ENCODE assay signal across 28 cellular contexts in the genomic region with DNA sequence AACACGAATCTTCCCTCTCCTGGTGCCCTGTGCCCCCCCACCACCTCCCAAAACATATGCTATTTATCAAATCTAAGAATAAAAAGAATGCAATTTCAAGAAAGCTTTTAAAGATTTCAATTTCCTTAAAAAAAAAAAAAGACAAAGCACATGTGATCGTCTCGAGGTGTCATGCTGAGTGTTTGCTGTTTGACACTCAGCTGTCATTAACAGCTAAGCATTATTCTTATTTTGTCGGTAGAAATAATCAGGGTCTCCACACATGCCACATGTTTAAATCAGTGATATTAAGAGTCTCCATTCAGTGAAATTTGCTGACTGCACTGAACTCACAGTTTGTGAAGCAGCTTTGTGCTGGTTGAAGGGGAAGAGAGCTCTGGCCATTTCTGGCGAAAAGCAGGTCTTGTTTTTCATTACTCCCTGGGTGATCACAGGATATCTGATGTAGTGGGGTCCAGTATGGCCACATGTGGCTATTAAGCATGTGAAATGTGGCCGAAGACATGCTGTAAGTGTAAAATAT.
"Had no signal": no experiment of that assay in that cellular context is flagged by ENCODE, and none has a peak within 500 bp of the region (broad histone marks: within the 10 kb centered on the region; RNA-seq: fewer than 3 reads in every experiment).

No MANE protein-coding gene starts in this region.

- H3K4me3 ChIP-seq: ascending aorta, breast epithelium, cardiac muscle cell, colonic mucosa, heart left ventricle had no signal

- H3K9me3 ChIP-seq: ascending aorta, breast epithelium, colonic mucosa, heart left ventricle had no signal

- DNase-seq: activated B cell treated with CpG ODN at 0.5 μM for 24 hours; activated CD4-positive, alpha-beta T cell treated with anti-CD3 and anti-CD28 coated beads for 48 hours; activated CD4-positive, alpha-beta T cell treated with anti-CD3 and anti-CD28 coated beads, Interleukin-2, amount 50 U/mL, for 1 hour; activated CD4-positive, alpha-beta T cell treated with anti-CD3 and anti-CD28 coated beads, Interleukin-2, amount 50 U/mL, for 48 hours; activated CD8-positive, alpha-beta memory T cell treated with anti-CD3 and anti-CD28 coated beads for 24 hours; activated CD8-positive, alpha-beta T cell treated with anti-CD3 and anti-CD28 coated beads for 36 hours; activated effector memory CD4-positive, alpha-beta T cell treated with anti-CD3 and anti-CD28 coated beads, Interleukin-2, amount 50 U/mL, for 16 hours; activated naive CD4-positive, alpha-beta T cell treated with anti-CD3 and anti-CD28 coated beads for 36 hours; activated naive CD8-positive, alpha-beta T cell treated with anti-CD3 and anti-CD28 coated beads, Interleukin-2, amount 10 ng/mL, durations not matched to agents 7 days and 5 days; activated T-cell treated with anti-CD3 and anti-CD28 coated beads, Interleukin-2, amount 50 U/mL, for 4 hours; central memory CD4-positive, alpha-beta T cell; cerebellar nuclear complex; colonic mucosa; effector CD8-positive, alpha-beta T cell; endodermal cell; foreskin fibroblast; heart left ventricle; T-helper 1 cell; T-helper 17 cell; T1000; WERI-Rb-1 had no signal

- H3K27ac ChIP-seq: ascending aorta, breast epithelium, cardiac muscle cell, colonic mucosa, heart left ventricle, WERI-Rb-1 had no signal

- ATAC-seq: activated CD4-positive, CD25-positive, alpha-beta regulatory T cell treated with anti-CD3 and anti-CD28 coated beads, Interleukin-2, amount 50 U/mL, for 24 hours; activated CD8-positive, alpha-beta T cell treated with anti-CD3 and anti-CD28 coated beads for 36 hours; activated naive CD4-positive, alpha-beta T cell treated with anti-CD3 and anti-CD28 coated beads, Interleukin-2, amount 50 U/mL, for 72 hours; activated T-cell treated with anti-CD3 and anti-CD28 coated beads, Interleukin-2, amount 50 U/mL, for 4 hours; esophagus mucosa; heart left ventricle; T-helper 17 cell had no signal

- FAIRE-seq: frontal cortex had no signal

- H3K36me3 ChIP-seq: ascending aorta, breast epithelium, cardiac muscle cell, colonic mucosa, heart left ventricle, WERI-Rb-1 had no signal

- H3K27me3 ChIP-seq: ascending aorta, breast epithelium, cardiac muscle cell, colonic mucosa, heart left ventricle had no signal

- H3K4me1 ChIP-seq: ascending aorta, breast epithelium, colonic mucosa, heart left ventricle had no signal
